In the genomic region with DNA sequence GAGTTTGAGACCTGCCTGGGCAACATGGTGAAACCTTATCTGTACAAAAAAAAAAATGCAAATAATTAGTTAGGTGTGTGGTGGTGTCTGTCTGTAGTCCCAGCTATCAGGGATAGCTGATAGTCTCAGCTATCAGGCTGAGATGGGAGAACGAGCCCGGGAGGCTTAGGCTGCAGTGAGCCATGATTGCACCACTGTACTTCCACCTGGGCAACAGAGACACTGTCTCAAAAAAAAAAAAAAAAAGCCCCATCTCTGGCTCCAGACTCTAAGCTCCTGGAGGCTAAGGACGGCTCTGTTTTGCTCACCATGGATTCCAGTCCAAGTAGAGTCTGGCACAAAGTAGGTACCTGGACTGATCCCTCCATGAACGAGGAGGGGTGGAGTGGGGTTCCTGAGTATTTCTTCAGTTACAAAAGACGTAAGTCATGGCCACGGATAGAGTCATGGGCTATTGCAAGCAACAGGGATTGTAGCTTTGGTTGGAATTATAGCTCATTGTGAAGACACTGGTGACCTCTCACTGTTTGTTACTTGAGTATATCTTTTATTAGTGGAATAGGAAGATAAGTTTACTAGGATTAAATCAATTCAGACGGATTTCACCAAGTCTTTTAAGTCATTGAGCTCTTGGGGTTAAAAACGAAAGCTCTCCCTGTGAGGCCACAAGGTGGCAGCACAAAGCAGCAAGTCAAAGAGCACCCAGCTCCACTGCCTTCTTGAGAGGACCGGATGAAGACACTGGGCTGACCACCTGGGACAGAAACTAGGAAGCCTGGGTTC, we compare ENCODE assay signal across 8 cellular contexts. TPM values are rescaled to one million over a fixed set of nuclear protein-coding genes. Genes with fewer than 3 reads are reported as not detected.
DNase-seq lines count a peak whose midpoint lies in the region; ATAC-seq and TF ChIP-seq lines count a peak whose summit lies in the region.

No MANE protein-coding gene starts in this region.

- TF ChIP-seq CTCF in AG04449 (IDR thresholded peaks at IDR 0.05; ENCODE audit: insufficient read depth, low read length, missing control alignments) = peak; percentile 77
- peak; percentile 85 for TF ChIP-seq CTCF in nephron progenitor cell (IDR thresholded peaks at IDR 0.05)

- no peak overlapping the region for H3K4me3 Mint-ChIP-seq in activated T-helper 1 cell treated with anti-CD3 and anti-CD28 coated beads, Interleukin-12 subunit alpha, Interleukin-12 subunit beta, Interleukin-2, Interleukin-4 antibody, amounts not matched to agents 30 ng/mL and 10 ng/mL and 1 ng/mL, durations not matched to agents 14 hours and 24 hours and 36 hours
- no peak overlapping the region for H3K4me3 Mint-ChIP-seq in nephron progenitor cell
- no peak overlapping the region for H3K4me3 Mint-ChIP-seq in stimulated activated naive CD8-positive, alpha-beta T cell treated with anti-CD3 and anti-CD28 coated beads, Interleukin-15, amount 100 ng/mL, for 72 hours

- no peak overlapping the region for H3K4me3 ChIP-seq in AG04449 (ENCODE audit: low read depth, low read length)

- CTCF ChIA-PET in AG04449 (lab: Yijun Ruan, JAX) = interaction anchor here (0.7 to 18.6 kb wide), 48 partner anchors 10 to 765 kb away, joined by 3 to 656 read pairs (median 5); partner anchors contain the start of genes BSND and DHCR24

- no peaks in the 10 kb centered on the region for H3K36me3 Mint-ChIP-seq in activated T-helper 1 cell treated with anti-CD3 and anti-CD28 coated beads, Interleukin-12 subunit alpha, Interleukin-12 subunit beta, Interleukin-2, Interleukin-4 antibody, amounts not matched to agents 30 ng/mL and 10 ng/mL and 1 ng/mL, durations not matched to agents 14 hours and 24 hours and 36 hours (ENCODE audit: low read depth)
- H3K36me3 Mint-ChIP-seq in nephron progenitor cell (ENCODE audit: low read depth) = no peaks in the 10 kb centered on the region

- H3K4me1 Mint-ChIP-seq in activated T-helper 1 cell treated with anti-CD3 and anti-CD28 coated beads, Interleukin-12 subunit alpha, Interleukin-12 subunit beta, Interleukin-2, Interleukin-4 antibody, amounts not matched to agents 30 ng/mL and 10 ng/mL and 1 ng/mL, durations not matched to agents 14 hours and 24 hours and 36 hours (ENCODE audit: low read depth) = peaks cover 12% of the 10 kb centered on the region
- peaks cover 16% of the 10 kb centered on the region for H3K4me1 Mint-ChIP-seq in nephron progenitor cell
- H3K4me1 Mint-ChIP-seq in stimulated activated naive CD8-positive, alpha-beta T cell treated with anti-CD3 and anti-CD28 coated beads, Interleukin-15, amount 100 ng/mL, for 72 hours = peaks cover 17% of the 10 kb centered on the region

- DNase-seq in AG04449 (ENCODE audit: low read depth, low spot score) = peak; percentile 41
- peak; percentile 73 to 75 for DNase-seq in Kasumi-1 (lab: John Stamatoyannopoulos, UW)
- peak; percentile 78 for DNase-seq in RKO (ENCODE audit: low spot score)
- DNase-seq in activated T-helper 1 cell treated with anti-CD3 and anti-CD28 coated beads, Interleukin-12 subunit alpha, Interleukin-12 subunit beta, Interleukin-2, Interleukin-4 antibody, amounts not matched to agents 30 ng/mL and 10 ng/mL and 1 ng/mL, durations not matched to agents 14 hours and 24 hours and 36 hours (ENCODE audit: low spot score) = peak; percentile 53
- peak; percentile 89 for DNase-seq in fibroblast of peridontal ligament (ENCODE audit: extremely low read depth)
- peak; percentile 72 for DNase-seq in nephron progenitor cell
- peak; percentile 63 to 68 for DNase-seq in stimulated activated naive CD8-positive, alpha-beta T cell treated with anti-CD3 and anti-CD28 coated beads, Interleukin-15, amount 100 ng/mL, for 72 hours

- intact Hi-C loops in activated T-helper 1 cell treated with anti-CD3 and anti-CD28 coated beads, Interleukin-12 subunit alpha, Interleukin-12 subunit beta, Interleukin-2, Interleukin-4 antibody, amounts not matched to agents 30 ng/mL and 10 ng/mL and 1 ng/mL, durations not matched to agents 14 hours and 24 hours and 36 hours (cut with micrococcal nuclease) = loop anchor here (1.0 kb wide), 3 partner anchors 52 to 394 kb away; no protein-coding TSS in a partner anchor

- peak overlapping the region; percentile 28 for H3K27ac Mint-ChIP-seq in activated T-helper 1 cell treated with anti-CD3 and anti-CD28 coated beads, Interleukin-12 subunit alpha, Interleukin-12 subunit beta, Interleukin-2, Interleukin-4 antibody, amounts not matched to agents 30 ng/mL and 10 ng/mL and 1 ng/mL, durations not matched to agents 14 hours and 24 hours and 36 hours
- no peak overlapping the region for H3K27ac Mint-ChIP-seq in nephron progenitor cell
- no peak overlapping the region for H3K27ac Mint-ChIP-seq in stimulated activated naive CD8-positive, alpha-beta T cell treated with anti-CD3 and anti-CD28 coated beads, Interleukin-15, amount 100 ng/mL, for 72 hours

- ATAC-seq in GM18907 (IDR thresholded peaks at IDR 0.05; ENCODE audit: unreplicated experiment) = peak; percentile 69
- ATAC-seq in stimulated activated naive CD8-positive, alpha-beta T cell treated with anti-CD3 and anti-CD28 coated beads, Interleukin-15, amount 100 ng/mL, for 72 hours = peak; percentile 83

- POLR2A ChIA-PET in AG04449 (lab: Yijun Ruan, JAX) = no interaction called here

- H3K27me3 Mint-ChIP-seq in activated T-helper 1 cell treated with anti-CD3 and anti-CD28 coated beads, Interleukin-12 subunit alpha, Interleukin-12 subunit beta, Interleukin-2, Interleukin-4 antibody, amounts not matched to agents 30 ng/mL and 10 ng/mL and 1 ng/mL, durations not matched to agents 14 hours and 24 hours and 36 hours (ENCODE audit: insufficient read depth) = peaks cover 17% of the 10 kb centered on the region
- peaks cover 7% of the 10 kb centered on the region for H3K27me3 Mint-ChIP-seq in nephron progenitor cell (ENCODE audit: low read depth, poor library complexity)
- H3K27me3 Mint-ChIP-seq in stimulated activated naive CD8-positive, alpha-beta T cell treated with anti-CD3 and anti-CD28 coated beads, Interleukin-15, amount 100 ng/mL, for 72 hours = no peaks in the 10 kb centered on the region

- no peaks in the 10 kb centered on the region for H3K9me3 Mint-ChIP-seq in activated T-helper 1 cell treated with anti-CD3 and anti-CD28 coated beads, Interleukin-12 subunit alpha, Interleukin-12 subunit beta, Interleukin-2, Interleukin-4 antibody, amounts not matched to agents 30 ng/mL and 10 ng/mL and 1 ng/mL, durations not matched to agents 14 hours and 24 hours and 36 hours
- H3K9me3 Mint-ChIP-seq in nephron progenitor cell = peaks cover 4% of the 10 kb centered on the region
- H3K9me3 Mint-ChIP-seq in stimulated activated naive CD8-positive, alpha-beta T cell treated with anti-CD3 and anti-CD28 coated beads, Interleukin-15, amount 100 ng/mL, for 72 hours = no peaks in the 10 kb centered on the region

RNA-seq across cellular contexts. Expression of gene TMEM61, which starts 35.6 kb away (rescaled TPM):
- not detected in 2 replicates for total RNA-seq in activated T-helper 1 cell treated with anti-CD3 and anti-CD28 coated beads, Interleukin-12 subunit alpha, Interleukin-12 subunit beta, Interleukin-2, Interleukin-4 antibody, amounts not matched to agents 30 ng/mL and 10 ng/mL and 1 ng/mL, durations not matched to agents 14 hours and 24 hours and 36 hours

RNA-seq across cellular contexts. Expression of gene BSND, which starts 53.9 kb away (rescaled TPM):
- total RNA-seq in activated T-helper 1 cell treated with anti-CD3 and anti-CD28 coated beads, Interleukin-12 subunit alpha, Interleukin-12 subunit beta, Interleukin-2, Interleukin-4 antibody, amounts not matched to agents 30 ng/mL and 10 ng/mL and 1 ng/mL, durations not matched to agents 14 hours and 24 hours and 36 hours = not detected in 2 replicates

RNA-seq across cellular contexts. Expression of gene DHCR24, which starts 57.8 kb away (rescaled TPM):
- total RNA-seq in activated T-helper 1 cell treated with anti-CD3 and anti-CD28 coated beads, Interleukin-12 subunit alpha, Interleukin-12 subunit beta, Interleukin-2, Interleukin-4 antibody, amounts not matched to agents 30 ng/mL and 10 ng/mL and 1 ng/mL, durations not matched to agents 14 hours and 24 hours and 36 hours = 206 and 211 TPM in 2 replicates
